In genomic region chr12:121295746-121296617, GRCh38 we compare ENCODE assay signal across 2 cellular contexts.
TF ChIP-seq lines count a peak whose summit lies in the region.

No MANE protein-coding gene starts in this region.

TF ChIP-seq in A549, 52 proteins besides CTCF, POLR2A, EP300 and RAD21:
- TF ChIP-seq JUN (IDR thresholded peaks at IDR 0.05) (0 out of 5 replicates have a peak, but pooled peaks of 1 of the 2 experiments have one; percentile 57), MYC (IDR thresholded peaks at IDR 0.05; ENCODE audit: borderline replicate concordance, low read length) (peak; percentile 72; the same call in 1 of the 2 replicates), CBX8 (IDR thresholded peaks at IDR 0.05) (no peak), PHF8 (IDR thresholded peaks at IDR 0.05; ENCODE audit: borderline replicate concordance, low read depth) (peak; percentile 75), HOXB13 (CRISPR knock-in tag; IDR thresholded peaks at IDR 0.05; ENCODE audit: low read depth) (no peak), CHD2 (IDR thresholded peaks at IDR 0.05; ENCODE audit: low read length, partially characterized antibody) (no peak)
- TF ChIP-seq, protein P1, sequence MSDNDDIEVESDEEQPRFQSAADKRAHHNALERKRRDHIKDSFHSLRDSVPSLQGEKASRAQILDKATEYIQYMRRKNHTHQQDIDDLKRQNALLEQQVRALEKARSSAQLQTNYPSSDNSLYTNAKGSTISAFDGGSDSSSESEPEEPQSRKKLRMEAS (IDR thresholded peaks at IDR 0.05): peak; percentile 92

TF ChIP-seq in HepG2, 621 proteins besides CTCF, POLR2A, EP300 and RAD21 (continues in another document):
- TF ChIP-seq, protein P2, sequence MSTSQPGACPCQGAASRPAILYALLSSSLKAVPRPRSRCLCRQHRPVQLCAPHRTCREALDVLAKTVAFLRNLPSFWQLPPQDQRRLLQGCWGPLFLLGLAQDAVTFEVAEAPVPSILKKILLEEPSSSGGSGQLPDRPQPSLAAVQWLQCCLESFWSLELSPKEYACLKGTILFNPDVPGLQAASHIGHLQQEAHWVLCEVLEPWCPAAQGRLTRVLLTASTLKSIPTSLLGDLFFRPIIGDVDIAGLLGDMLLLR (CRISPR knock-in tag; IDR thresholded peaks at IDR 0.05): peak; percentile 92; the same call in 1 of the 2 replicates
- no peak for TF ChIP-seq ZSCAN30 (CRISPR knock-in tag; IDR thresholded peaks at IDR 0.05)
- TF ChIP-seq ZNF549 (CRISPR knock-in tag; IDR thresholded peaks at IDR 0.05): no peak
- TF ChIP-seq, protein P3, sequence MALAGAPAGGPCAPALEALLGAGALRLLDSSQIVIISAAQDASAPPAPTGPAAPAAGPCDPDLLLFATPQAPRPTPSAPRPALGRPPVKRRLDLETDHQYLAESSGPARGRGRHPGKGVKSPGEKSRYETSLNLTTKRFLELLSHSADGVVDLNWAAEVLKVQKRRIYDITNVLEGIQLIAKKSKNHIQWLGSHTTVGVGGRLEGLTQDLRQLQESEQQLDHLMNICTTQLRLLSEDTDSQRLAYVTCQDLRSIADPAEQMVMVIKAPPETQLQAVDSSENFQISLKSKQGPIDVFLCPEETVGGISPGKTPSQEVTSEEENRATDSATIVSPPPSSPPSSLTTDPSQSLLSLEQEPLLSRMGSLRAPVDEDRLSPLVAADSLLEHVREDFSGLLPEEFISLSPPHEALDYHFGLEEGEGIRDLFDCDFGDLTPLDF (CRISPR knock-in tag; IDR thresholded peaks at IDR 0.05): no peak
- TF ChIP-seq, protein P4, sequence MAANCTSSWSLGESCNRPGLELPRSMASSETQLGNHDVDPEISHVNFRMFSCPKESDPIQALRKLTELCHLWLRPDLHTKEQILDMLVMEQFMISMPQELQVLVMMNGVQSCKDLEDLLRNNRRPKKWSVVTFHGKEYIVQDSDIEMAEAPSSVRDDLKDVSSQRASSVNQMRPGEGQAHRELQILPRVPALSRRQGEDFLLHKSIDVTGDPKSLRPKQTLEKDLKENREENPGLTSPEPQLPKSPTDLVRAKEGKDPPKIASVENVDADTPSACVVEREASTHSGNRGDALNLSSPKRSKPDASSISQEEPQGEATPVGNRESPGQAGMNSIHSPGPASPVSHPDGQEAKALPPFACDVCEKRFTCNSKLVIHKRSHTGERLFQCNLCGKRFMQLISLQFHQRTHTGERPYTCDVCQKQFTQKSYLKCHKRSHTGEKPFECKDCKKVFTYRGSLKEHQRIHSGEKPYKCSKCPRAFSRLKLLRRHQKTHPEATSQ (CRISPR knock-in tag; IDR thresholded peaks at IDR 0.05; ENCODE audit: borderline replicate concordance): peak; percentile 59; the same call in 1 of the 2 replicates
- TF ChIP-seq MXD4 (CRISPR knock-in tag; IDR thresholded peaks at IDR 0.05): peak; percentile 75; the same call in 1 of the 2 replicates
- TF ChIP-seq, protein P5, sequence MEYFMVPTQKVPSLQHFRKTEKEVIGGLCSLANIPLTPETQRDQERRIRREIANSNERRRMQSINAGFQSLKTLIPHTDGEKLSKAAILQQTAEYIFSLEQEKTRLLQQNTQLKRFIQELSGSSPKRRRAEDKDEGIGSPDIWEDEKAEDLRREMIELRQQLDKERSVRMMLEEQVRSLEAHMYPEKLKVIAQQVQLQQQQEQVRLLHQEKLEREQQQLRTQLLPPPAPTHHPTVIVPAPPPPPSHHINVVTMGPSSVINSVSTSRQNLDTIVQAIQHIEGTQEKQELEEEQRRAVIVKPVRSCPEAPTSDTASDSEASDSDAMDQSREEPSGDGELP (IDR thresholded peaks at IDR 0.05; ENCODE audit: borderline replicate concordance, low read depth): peak; percentile 25; the same call in 1 of the 2 replicates
- TF ChIP-seq SIN3A (IDR thresholded peaks at IDR 0.05; ENCODE audit: borderline replicate concordance, low read depth, low read length): peak; percentile 68; the same call in 1 of the 2 replicates
- TF ChIP-seq HNRNPH1 (optimal IDR thresholded peaks at IDR 0.05; ENCODE audit: low read depth, low read length): no peak
- TF ChIP-seq ZNF564 (CRISPR knock-in tag; IDR thresholded peaks at IDR 0.05): 0 out of 2 replicates have a peak, but pooled peaks have one; percentile 21
- peak; percentile 15; the same call in 1 of the 2 replicates for TF ChIP-seq SALL1 (CRISPR knock-in tag; IDR thresholded peaks at IDR 0.05)
- peak; percentile 52; the same call in 1 of the 2 replicates for TF ChIP-seq MXD3 (CRISPR knock-in tag; IDR thresholded peaks at IDR 0.05)
- no peak for TF ChIP-seq SETDB1 (CRISPR knock-in tag; IDR thresholded peaks at IDR 0.05; ENCODE audit: borderline replicate concordance)
- no peak for TF ChIP-seq EED (CRISPR knock-in tag; IDR thresholded peaks at IDR 0.05)
- TF ChIP-seq, protein P6, sequence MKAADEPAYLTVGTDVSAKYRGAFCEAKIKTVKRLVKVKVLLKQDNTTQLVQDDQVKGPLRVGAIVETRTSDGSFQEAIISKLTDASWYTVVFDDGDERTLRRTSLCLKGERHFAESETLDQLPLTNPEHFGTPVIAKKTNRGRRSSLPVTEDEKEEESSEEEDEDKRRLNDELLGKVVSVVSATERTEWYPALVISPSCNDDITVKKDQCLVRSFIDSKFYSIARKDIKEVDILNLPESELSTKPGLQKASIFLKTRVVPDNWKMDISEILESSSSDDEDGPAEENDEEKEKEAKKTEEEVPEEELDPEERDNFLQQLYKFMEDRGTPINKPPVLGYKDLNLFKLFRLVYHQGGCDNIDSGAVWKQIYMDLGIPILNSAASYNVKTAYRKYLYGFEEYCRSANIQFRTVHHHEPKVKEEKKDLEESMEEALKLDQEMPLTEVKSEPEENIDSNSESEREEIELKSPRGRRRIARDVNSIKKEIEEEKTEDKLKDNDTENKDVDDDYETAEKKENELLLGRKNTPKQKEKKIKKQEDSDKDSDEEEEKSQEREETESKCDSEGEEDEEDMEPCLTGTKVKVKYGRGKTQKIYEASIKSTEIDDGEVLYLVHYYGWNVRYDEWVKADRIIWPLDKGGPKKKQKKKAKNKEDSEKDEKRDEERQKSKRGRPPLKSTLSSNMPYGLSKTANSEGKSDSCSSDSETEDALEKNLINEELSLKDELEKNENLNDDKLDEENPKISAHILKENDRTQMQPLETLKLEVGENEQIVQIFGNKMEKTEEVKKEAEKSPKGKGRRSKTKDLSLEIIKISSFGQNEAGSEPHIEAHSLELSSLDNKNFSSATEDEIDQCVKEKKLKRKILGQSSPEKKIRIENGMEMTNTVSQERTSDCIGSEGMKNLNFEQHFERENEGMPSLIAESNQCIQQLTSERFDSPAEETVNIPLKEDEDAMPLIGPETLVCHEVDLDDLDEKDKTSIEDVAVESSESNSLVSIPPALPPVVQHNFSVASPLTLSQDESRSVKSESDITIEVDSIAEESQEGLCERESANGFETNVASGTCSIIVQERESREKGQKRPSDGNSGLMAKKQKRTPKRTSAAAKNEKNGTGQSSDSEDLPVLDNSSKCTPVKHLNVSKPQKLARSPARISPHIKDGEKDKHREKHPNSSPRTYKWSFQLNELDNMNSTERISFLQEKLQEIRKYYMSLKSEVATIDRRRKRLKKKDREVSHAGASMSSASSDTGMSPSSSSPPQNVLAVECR (CRISPR knock-in tag; IDR thresholded peaks at IDR 0.05; ENCODE audit: borderline replicate concordance): peak; percentile 68
- no peak for TF ChIP-seq MTF1 (CRISPR knock-in tag; IDR thresholded peaks at IDR 0.05)
- TF ChIP-seq ZNF547 (CRISPR knock-in tag; IDR thresholded peaks at IDR 0.05): 0 out of 2 replicates have a peak, but pooled peaks have one; percentile 4
- TF ChIP-seq ZNF431 (CRISPR knock-in tag; IDR thresholded peaks at IDR 0.05; ENCODE audit: borderline replicate concordance, low read depth): no peak
- TF ChIP-seq ZFX (CRISPR knock-in tag; IDR thresholded peaks at IDR 0.05; ENCODE audit: low read depth): peak; percentile 89
- TF ChIP-seq, protein P7, sequence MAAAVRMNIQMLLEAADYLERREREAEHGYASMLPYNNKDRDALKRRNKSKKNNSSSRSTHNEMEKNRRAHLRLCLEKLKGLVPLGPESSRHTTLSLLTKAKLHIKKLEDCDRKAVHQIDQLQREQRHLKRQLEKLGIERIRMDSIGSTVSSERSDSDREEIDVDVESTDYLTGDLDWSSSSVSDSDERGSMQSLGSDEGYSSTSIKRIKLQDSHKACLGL (CRISPR knock-in tag; IDR thresholded peaks at IDR 0.05): peak; percentile 93; the same call in 1 of the 2 replicates
- TF ChIP-seq RBM39 (IDR thresholded peaks at IDR 0.05; ENCODE audit: low read depth, low read length, poor library complexity, severe bottlenecking): no peak
- peak; percentile 58; the same call in 1 of the 2 replicates for TF ChIP-seq PITX1 (CRISPR knock-in tag; IDR thresholded peaks at IDR 0.05)
- TF ChIP-seq YEATS4 (CRISPR knock-in tag; IDR thresholded peaks at IDR 0.05; ENCODE audit: borderline replicate concordance): peak; percentile 81
- peak; percentile 78; the same call in 1 of the 2 replicates for TF ChIP-seq HNF4G (IDR thresholded peaks at IDR 0.05; ENCODE audit: borderline replicate concordance, low read depth, low read length)
- peak; percentile 21; the same call in 1 of the 2 replicates for TF ChIP-seq HNF4G (CRISPR knock-in tag; IDR thresholded peaks at IDR 0.05; ENCODE audit: borderline replicate concordance, low read depth)
- TF ChIP-seq, protein P8, sequence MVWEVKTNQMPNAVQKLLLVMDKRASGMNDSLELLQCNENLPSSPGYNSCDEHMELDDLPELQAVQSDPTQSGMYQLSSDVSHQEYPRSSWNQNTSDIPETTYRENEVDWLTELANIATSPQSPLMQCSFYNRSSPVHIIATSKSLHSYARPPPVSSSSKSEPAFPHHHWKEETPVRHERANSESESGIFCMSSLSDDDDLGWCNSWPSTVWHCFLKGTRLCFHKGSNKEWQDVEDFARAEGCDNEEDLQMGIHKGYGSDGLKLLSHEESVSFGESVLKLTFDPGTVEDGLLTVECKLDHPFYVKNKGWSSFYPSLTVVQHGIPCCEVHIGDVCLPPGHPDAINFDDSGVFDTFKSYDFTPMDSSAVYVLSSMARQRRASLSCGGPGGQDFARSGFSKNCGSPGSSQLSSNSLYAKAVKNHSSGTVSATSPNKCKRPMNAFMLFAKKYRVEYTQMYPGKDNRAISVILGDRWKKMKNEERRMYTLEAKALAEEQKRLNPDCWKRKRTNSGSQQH (CRISPR knock-in tag; IDR thresholded peaks at IDR 0.05; ENCODE audit: low read depth): no peak
- TF ChIP-seq ZNF230 (CRISPR knock-in tag; IDR thresholded peaks at IDR 0.05): 0 out of 2 replicates have a peak, but pooled peaks have one; percentile 16
- TF ChIP-seq NR3C1 (CRISPR knock-in tag; IDR thresholded peaks at IDR 0.05): no peak
- TF ChIP-seq ZNF33B (CRISPR knock-in tag; IDR thresholded peaks at IDR 0.05): no peak
- TF ChIP-seq ZNF317 (CRISPR knock-in tag; IDR thresholded peaks at IDR 0.05): peak; percentile 33; the same call in 1 of the 2 replicates
- peak; percentile 88 for TF ChIP-seq DMAP1 (CRISPR knock-in tag; IDR thresholded peaks at IDR 0.05)
- TF ChIP-seq ZIK1 (CRISPR knock-in tag; IDR thresholded peaks at IDR 0.05; ENCODE audit: borderline replicate concordance, low read depth): no peak; the same call in 1 of the 2 replicates
- TF ChIP-seq CHD4 (IDR thresholded peaks at IDR 0.05; ENCODE audit: borderline replicate concordance, low read length): 0 out of 2 replicates have a peak, but pooled peaks have one; percentile 6
- TF ChIP-seq, protein P9, sequence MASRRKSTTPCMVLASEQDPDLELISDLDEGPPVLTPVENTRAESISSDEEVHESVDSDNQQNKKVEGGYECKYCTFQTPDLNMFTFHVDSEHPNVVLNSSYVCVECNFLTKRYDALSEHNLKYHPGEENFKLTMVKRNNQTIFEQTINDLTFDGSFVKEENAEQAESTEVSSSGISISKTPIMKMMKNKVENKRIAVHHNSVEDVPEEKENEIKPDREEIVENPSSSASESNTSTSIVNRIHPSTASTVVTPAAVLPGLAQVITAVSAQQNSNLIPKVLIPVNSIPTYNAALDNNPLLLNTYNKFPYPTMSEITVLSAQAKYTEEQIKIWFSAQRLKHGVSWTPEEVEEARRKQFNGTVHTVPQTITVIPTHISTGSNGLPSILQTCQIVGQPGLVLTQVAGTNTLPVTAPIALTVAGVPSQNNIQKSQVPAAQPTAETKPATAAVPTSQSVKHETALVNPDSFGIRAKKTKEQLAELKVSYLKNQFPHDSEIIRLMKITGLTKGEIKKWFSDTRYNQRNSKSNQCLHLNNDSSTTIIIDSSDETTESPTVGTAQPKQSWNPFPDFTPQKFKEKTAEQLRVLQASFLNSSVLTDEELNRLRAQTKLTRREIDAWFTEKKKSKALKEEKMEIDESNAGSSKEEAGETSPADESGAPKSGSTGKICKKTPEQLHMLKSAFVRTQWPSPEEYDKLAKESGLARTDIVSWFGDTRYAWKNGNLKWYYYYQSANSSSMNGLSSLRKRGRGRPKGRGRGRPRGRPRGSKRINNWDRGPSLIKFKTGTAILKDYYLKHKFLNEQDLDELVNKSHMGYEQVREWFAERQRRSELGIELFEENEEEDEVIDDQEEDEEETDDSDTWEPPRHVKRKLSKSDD (CRISPR knock-in tag; IDR thresholded peaks at IDR 0.05; ENCODE audit: low read depth): 0 out of 2 replicates have a peak, but pooled peaks have one; percentile 53
- TF ChIP-seq SNAPC2 (CRISPR knock-in tag; IDR thresholded peaks at IDR 0.05): no peak
- no peak for TF ChIP-seq PBX2 (CRISPR knock-in tag; IDR thresholded peaks at IDR 0.05)
- TF ChIP-seq GABPB1 (CRISPR knock-in tag; IDR thresholded peaks at IDR 0.05): peak; percentile 48; the same call in 1 of the 2 replicates
- no peak for TF ChIP-seq ELF4 (CRISPR knock-in tag; IDR thresholded peaks at IDR 0.05; ENCODE audit: borderline replicate concordance)
